Comparison of ENCODE assay signal across 1 cellular context in genomic region chr4:75533926-75534325, GRCh38. TPM values are rescaled to one million over a fixed set of nuclear protein-coding genes. Genes with fewer than 3 reads are reported as not detected.
"Had no signal": no experiment of that assay in that cellular context is flagged by ENCODE, and none has a peak within 500 bp of the region (broad histone marks: within the 10 kb centered on the region; RNA-seq: fewer than 3 reads in every experiment).

No MANE protein-coding gene starts in this region.

RNA-seq across cellular contexts. Expression of gene ODAPH, which starts 21.9 kb away (rescaled TPM):
- total RNA-seq: G401 had no signal
